Comparison of ENCODE assay signal across 8 cellular contexts in the genomic region with DNA sequence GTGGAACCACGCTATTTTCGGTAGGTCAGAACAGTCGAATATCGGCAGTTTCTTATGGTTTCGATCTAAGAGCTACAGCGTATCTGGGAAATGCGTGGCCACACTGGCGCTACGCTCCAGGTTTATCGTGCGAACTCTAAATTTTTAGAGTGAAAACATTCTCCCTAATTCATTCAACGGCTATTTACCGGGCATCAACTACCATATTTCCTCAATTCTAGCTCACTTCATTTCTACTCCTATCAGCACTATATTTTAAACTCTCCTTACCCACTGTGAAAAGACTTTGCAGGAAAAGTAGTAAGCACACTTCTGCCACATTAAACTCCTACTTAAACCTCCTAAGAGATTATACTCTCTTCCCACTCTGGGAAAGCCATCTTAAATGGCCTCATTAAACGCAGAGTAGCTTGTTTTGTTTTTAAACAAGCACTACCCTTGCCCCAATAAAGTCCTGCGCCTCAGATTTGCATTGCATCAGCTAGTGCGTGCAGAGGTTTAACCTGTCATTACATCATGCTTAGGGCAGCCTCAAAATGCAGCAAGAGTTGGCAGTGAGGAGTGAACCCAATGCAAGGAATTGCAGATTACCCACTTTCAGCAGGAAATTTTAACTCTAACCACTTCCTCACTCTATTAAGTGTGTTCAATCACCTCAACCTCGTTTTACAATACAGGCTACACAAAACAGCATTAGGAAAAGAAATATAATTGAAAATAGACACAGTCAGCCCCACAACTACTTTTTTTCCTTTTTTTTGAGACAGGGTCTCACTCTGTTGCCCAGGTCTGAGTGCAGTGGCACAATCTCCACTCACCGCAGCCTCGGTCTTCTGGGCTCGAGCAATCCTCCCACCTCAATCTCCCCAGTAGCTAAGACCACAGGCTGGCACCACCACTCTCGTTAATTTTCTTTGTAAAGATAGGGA. TPM values are rescaled to one million over a fixed set of nuclear protein-coding genes. Genes with fewer than 3 reads are reported as not detected.
DNase-seq lines count a peak whose midpoint lies in the region; ATAC-seq lines count a peak whose summit lies in the region.

No MANE protein-coding gene starts in this region.

- H3K4me1 ChIP-seq in SJSA1 (replicated peaks), result peaks cover 23% of the 10 kb centered on the region

- H3K36me3 ChIP-seq in SJSA1, result peaks cover 22% of the 10 kb centered on the region

- in situ Hi-C loops in G401 (cut with HindIII; ENCODE audit: low sequenced_read_pairs), result no loop called here

- peak; percentile 62 for DNase-seq in G401 (ENCODE audit: low spot score)
- DNase-seq in HS-5 (ENCODE audit: low read depth), result peak; percentile 34
- DNase-seq in SJSA1 (ENCODE audit: low read depth in 1 of 2, low spot score in 2 of 2), result peak; percentile 62 to 66
- peak; percentile 82 for DNase-seq in astrocyte of the hippocampus (ENCODE audit: low read depth, low spot score)
- DNase-seq in NCI-H1930 (lab: John Stamatoyannopoulos, UW), result no peak

- H3K9me3 ChIP-seq in SJSA1 (replicated peaks) (no peaks in the 10 kb centered on the region), iPS-18c (ENCODE audit: control insufficient read depth, insufficient read depth, low read length) (peaks cover 2% of the 10 kb centered on the region)

- H3K27me3 ChIP-seq in SJSA1 (replicated peaks), result no peaks in the 10 kb centered on the region

- H3K4me3 ChIP-seq in SJSA1 (peak overlapping the region; percentile 44), iPS-18c (ENCODE audit: insufficient read depth, low read depth, low read length) (peak overlapping the region; percentile 72), skin epidermis (peak overlapping the region; percentile 41 to 65 (median 54))

- ATAC-seq in GM21423 (IDR thresholded peaks at IDR 0.05; ENCODE audit: unreplicated experiment), result peak; percentile 59

- peak overlapping the region; percentile 83 for H3K27ac ChIP-seq in SJSA1
- peak overlapping the region in 20 of 21 experiments; percentile 23 to 92 (median 80) for H3K27ac ChIP-seq in skin epidermis

RNA-seq across cellular contexts. Expression of a gene that starts 18.8 kb away (rescaled TPM):
- total RNA-seq in G401 (2014; rRNA removed; shearing (Covaris generic)), result 11.1 and 21.3 TPM in 2 replicates
- 34.8 and 36.7 TPM in 2 replicates for total RNA-seq in SJSA1 (2014; rRNA removed; shearing (Covaris generic))

Comparison
In these comparisons a context has a peak if more than half of its experiments do, and no peak if none do; other contexts are left out.
1. DNase-seq: peak in G401 (single experiment), HS-5 (single experiment), SJSA1 (2 of 2) and astrocyte of the hippocampus (single experiment); none in NCI-H1930 (0 of 2).
2. Peak in every context shown above with its lines, with median percentiles within 50 percentile points of each other: H3K4me3 ChIP-seq.